In genomic region chr3:38455639-38456430, GRCh38 we compare ENCODE assay signal across 8 cellular contexts. TPM values are rescaled to one million over a fixed set of nuclear protein-coding genes. Genes with fewer than 3 reads are reported as not detected.
A peak's percentile ranks its signal among the peaks of the same experiment; 100 is the strongest.
DNase-seq lines count a peak whose midpoint lies in the region; ATAC-seq and FAIRE-seq lines count a peak whose summit lies in the region.

No MANE protein-coding gene starts in this region.

- peaks cover 6% of the 10 kb centered on the region for H3K9me3 Mint-ChIP-seq in activated naive CD8-positive, alpha-beta T cell treated with anti-CD3 and anti-CD28 coated beads, Interleukin-2, amount 10 ng/mL, durations not matched to agents 7 days and 5 days
- H3K9me3 Mint-ChIP-seq in stimulated activated effector memory CD8-positive, alpha-beta T cell treated with anti-CD3 and anti-CD28 coated beads, Interleukin-12 subunit alpha, Interleukin-12 subunit beta, amount 100 ng/mL, for 72 hours: no peaks in the 10 kb centered on the region

- ATAC-seq in HG02938 (IDR thresholded peaks at IDR 0.05; ENCODE audit: unreplicated experiment) (peak; percentile 34), HG03025 (IDR thresholded peaks at IDR 0.05; ENCODE audit: low FRiP score, unreplicated experiment) (no peak), GM18520 (IDR thresholded peaks at IDR 0.05; ENCODE audit: unreplicated experiment) (no peak)
- no peak for ATAC-seq in activated naive CD8-positive, alpha-beta T cell treated with anti-CD3 and anti-CD28 coated beads, Interleukin-2, amount 10 ng/mL, durations not matched to agents 7 days and 5 days (ENCODE audit: low read depth)
- ATAC-seq in stimulated activated effector memory CD8-positive, alpha-beta T cell treated with anti-CD3 and anti-CD28 coated beads, Interleukin-12 subunit alpha, Interleukin-12 subunit beta, amount 100 ng/mL, for 72 hours: peak; percentile 53

- DNase-seq in ELF-1 (ENCODE audit: low read depth, low spot score) (peak; percentile 84), RCC 7860 (ENCODE audit: low spot score) (no peak)
- DNase-seq in activated naive CD8-positive, alpha-beta T cell treated with anti-CD3 and anti-CD28 coated beads, Interleukin-2, amount 10 ng/mL, durations not matched to agents 7 days and 5 days: no peak
- no peak for DNase-seq in stimulated activated effector memory CD8-positive, alpha-beta T cell treated with anti-CD3 and anti-CD28 coated beads, Interleukin-12 subunit alpha, Interleukin-12 subunit beta, amount 100 ng/mL, for 72 hours (ENCODE audit: low spot score in 2 of 2)

- H3K27ac Mint-ChIP-seq in activated naive CD8-positive, alpha-beta T cell treated with anti-CD3 and anti-CD28 coated beads, Interleukin-2, amount 10 ng/mL, durations not matched to agents 7 days and 5 days: peak overlapping the region; percentile 24
- H3K27ac Mint-ChIP-seq in stimulated activated effector memory CD8-positive, alpha-beta T cell treated with anti-CD3 and anti-CD28 coated beads, Interleukin-12 subunit alpha, Interleukin-12 subunit beta, amount 100 ng/mL, for 72 hours: no peak overlapping the region

- no peaks in the 10 kb centered on the region for H3K9me3 ChIP-seq in iPS-18c (ENCODE audit: control insufficient read depth, insufficient read depth, low read length)

- peak overlapping the region; percentile 71 for H3K4me3 ChIP-seq in iPS-18c (ENCODE audit: insufficient read depth, low read depth, low read length)

- FAIRE-seq in RCC 7860 (lab: Jason Lieb, UNC): no peak

- H3K4me1 Mint-ChIP-seq in activated naive CD8-positive, alpha-beta T cell treated with anti-CD3 and anti-CD28 coated beads, Interleukin-2, amount 10 ng/mL, durations not matched to agents 7 days and 5 days: peaks cover 9% of the 10 kb centered on the region
- peaks cover 34% of the 10 kb centered on the region for H3K4me1 Mint-ChIP-seq in stimulated activated effector memory CD8-positive, alpha-beta T cell treated with anti-CD3 and anti-CD28 coated beads, Interleukin-12 subunit alpha, Interleukin-12 subunit beta, amount 100 ng/mL, for 72 hours

- peak overlapping the region; percentile 98 for H3K4me3 Mint-ChIP-seq in activated naive CD8-positive, alpha-beta T cell treated with anti-CD3 and anti-CD28 coated beads, Interleukin-2, amount 10 ng/mL, durations not matched to agents 7 days and 5 days
- peak overlapping the region; percentile 91 for H3K4me3 Mint-ChIP-seq in stimulated activated effector memory CD8-positive, alpha-beta T cell treated with anti-CD3 and anti-CD28 coated beads, Interleukin-12 subunit alpha, Interleukin-12 subunit beta, amount 100 ng/mL, for 72 hours

- no peaks in the 10 kb centered on the region for H3K36me3 Mint-ChIP-seq in activated naive CD8-positive, alpha-beta T cell treated with anti-CD3 and anti-CD28 coated beads, Interleukin-2, amount 10 ng/mL, durations not matched to agents 7 days and 5 days
- no peaks in the 10 kb centered on the region for H3K36me3 Mint-ChIP-seq in stimulated activated effector memory CD8-positive, alpha-beta T cell treated with anti-CD3 and anti-CD28 coated beads, Interleukin-12 subunit alpha, Interleukin-12 subunit beta, amount 100 ng/mL, for 72 hours

- H3K27me3 Mint-ChIP-seq in activated naive CD8-positive, alpha-beta T cell treated with anti-CD3 and anti-CD28 coated beads, Interleukin-2, amount 10 ng/mL, durations not matched to agents 7 days and 5 days: peaks cover 5% of the 10 kb centered on the region

- POLR2A ChIA-PET in activated naive CD8-positive, alpha-beta T cell treated with anti-CD3 and anti-CD28 coated beads, Interleukin-2, amount 10 ng/mL, durations not matched to agents 7 days and 5 days (lab: Charles Lee): interaction anchor here (1.0 to 2.3 kb wide), 3 partner anchors 109 to 318 kb away, joined by 4 to 9 read pairs (median 8); partner anchors contain the start of genes MYD88, OXSR1 and XYLB

RNA-seq across cellular contexts. Expression of gene ACVR2B, which starts 2.1 kb away (rescaled TPM):
- 1 to 10 TPM; 7.6 to 8.0 TPM for total RNA-seq in activated naive CD8-positive, alpha-beta T cell treated with anti-CD3 and anti-CD28 coated beads, Interleukin-2, amount 10 ng/mL, durations not matched to agents 7 days and 5 days

RNA-seq across cellular contexts. Expression of gene EXOG, which starts 40.3 kb away (rescaled TPM):
- total RNA-seq in activated naive CD8-positive, alpha-beta T cell treated with anti-CD3 and anti-CD28 coated beads, Interleukin-2, amount 10 ng/mL, durations not matched to agents 7 days and 5 days: 10 to 100 TPM; 21.9 to 22.8 TPM

Comparison
In these comparisons a context has a peak if more than half of its experiments do, and no peak if none do; other contexts are left out.
1. ATAC-seq: peak in HG02938 (single experiment) and stimulated activated effector memory CD8-positive, alpha-beta T cell treated with anti-CD3 and anti-CD28 coated beads, Interleukin-12 subunit alpha, Interleukin-12 subunit beta, amount 100 ng/mL, for 72 hours (single experiment); none in activated naive CD8-positive, alpha-beta T cell treated with anti-CD3 and anti-CD28 coated beads, Interleukin-2, amount 10 ng/mL, durations not matched to agents 7 days and 5 days (single experiment), HG03025 (single experiment) and GM18520 (single experiment).